ENCODE assay signal across 19 cellular contexts in the genomic region with DNA sequence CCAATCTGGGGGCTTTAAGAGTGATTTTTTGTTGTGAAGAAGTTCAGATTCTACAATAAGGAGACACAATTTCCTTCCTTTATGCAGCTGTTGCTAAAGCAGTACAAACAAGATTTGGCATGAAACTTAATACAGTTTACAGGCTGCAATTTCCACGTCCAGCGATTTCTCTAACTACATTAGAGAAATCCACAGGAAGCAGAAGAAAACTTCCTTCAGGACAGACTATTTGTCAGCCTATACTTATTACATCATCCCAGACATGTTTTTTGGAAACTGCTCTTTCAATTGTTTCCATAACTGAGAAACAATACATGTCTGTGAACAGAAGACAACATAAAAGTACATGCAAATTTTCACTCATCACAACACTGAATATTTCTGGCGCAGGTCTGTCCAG.
DNase-seq lines count a peak whose midpoint lies in the region; ATAC-seq and TF ChIP-seq lines count a peak whose summit lies in the region.
"Had no signal": no experiment of that assay in that cellular context is flagged by ENCODE, and none has a peak within 500 bp of the region (broad histone marks: within the 10 kb centered on the region; RNA-seq: fewer than 3 reads in every experiment).

No MANE protein-coding gene starts in this region.

- H3K27me3 ChIP-seq in heart right ventricle (no peaks in the 10 kb centered on the region), esophagus muscularis mucosa (no peaks in the 10 kb centered on the region), osteoblast (ENCODE audit: insufficient read depth, low read length) (no peaks in the 10 kb centered on the region), upper lobe of right lung (no peaks in the 10 kb centered on the region)

- DNase-seq in heart right ventricle (no peak), Right ventricle myocardium superior (no peak), esophagus muscularis mucosa (ENCODE audit: extremely low spot score) (no peak), osteoblast (ENCODE audit: insufficient read length, low spot score, missing footprints) (no peak), upper lobe of right lung (no peak), GM13976 (ENCODE audit: low spot score) (no peak), posterior vena cava (ENCODE audit: low spot score) (no peak)
- DNase-seq: activated gamma-delta T cell treated with Interleukin-2 at 50 U/mL for 16 hours, activated T-cell treated with anti-CD3 and anti-CD28 coated beads for 4 hours, amniotic stem cell, C1 segment of cervical spinal cord, foreskin melanocyte, GM23248, Karpas-422, left colon, NCI-H2107 had no signal

- H2AFZ ChIP-seq in osteoblast (ENCODE audit: low read length): peak overlapping the region; percentile 65
- H2AFZ ChIP-seq: GM23248 had no signal

- H3K27ac ChIP-seq in heart right ventricle (peak overlapping the region in 8 of 10 donors; percentile 8 to 80 (median 55)), esophagus muscularis mucosa (replicated peaks in 1 of 4) (peak overlapping the region in 3 of 4 donors; percentile 17 to 29 (median 24)), osteoblast (ENCODE audit: low read depth, low read length) (no peak overlapping the region), upper lobe of right lung (peak overlapping the region; percentile 38)
- H3K27ac ChIP-seq: GM23248, RWPE1 had no signal

- intact Hi-C loops in heart right ventricle (cut with DNase I): no loop called here
- intact Hi-C loops in Right ventricle myocardium superior (cut with DNase I): no loop called here
- intact Hi-C loops in esophagus muscularis mucosa (cut with DNase I): loop anchor here (5.0 kb wide), 1 partner anchor 65 kb away; no protein-coding TSS in a partner anchor
- intact Hi-C loops in upper lobe of right lung (cut with DNase I): no loop called here
- intact Hi-C loops in posterior vena cava (cut with DNase I): no loop called here

- H3K4me2 ChIP-seq in osteoblast (ENCODE audit: insufficient read depth, low read length): no peak overlapping the region

- in situ Hi-C loops in GM13976 (cut with MboI; ENCODE audit: low sequenced_read_pairs, unreplicated experiment): no loop called here

- H3K4me3 ChIP-seq in heart right ventricle (no peak overlapping the region), esophagus muscularis mucosa (no peak overlapping the region), osteoblast (ENCODE audit: insufficient read depth, low read length) (no peak overlapping the region), upper lobe of right lung (no peak overlapping the region)
- H3K4me3 ChIP-seq: GM23248, skin epidermis had no signal

- H3K79me2 ChIP-seq in osteoblast (ENCODE audit: insufficient read depth, low read length): no peaks in the 10 kb centered on the region

- peaks cover 4 to 74% (median 54%) of the 10 kb centered on the region in 9 donors for H3K4me1 ChIP-seq in heart right ventricle
- H3K4me1 ChIP-seq in esophagus muscularis mucosa: peaks cover 20 to 46% (median 34%) of the 10 kb centered on the region in 4 donors
- no peaks in the 10 kb centered on the region for H3K4me1 ChIP-seq in osteoblast (ENCODE audit: insufficient read depth, low read length)
- H3K4me1 ChIP-seq in upper lobe of right lung: peaks cover 23% of the 10 kb centered on the region

- TF ChIP-seq POLR2A in esophagus muscularis mucosa (IDR thresholded peaks at IDR 0.05; ENCODE audit: low read depth): no peak

- ATAC-seq in heart right ventricle (peak in 4 of 8 donors; percentile 19 to 36 (median 25)), Right ventricle myocardium superior (ENCODE audit: poor library complexity) (no peak), upper lobe of right lung (no peak), HG03135 (IDR thresholded peaks at IDR 0.05; ENCODE audit: unreplicated experiment) (no peak)
- ATAC-seq: left colon had no signal

- no peak for TF ChIP-seq EP300 in esophagus muscularis mucosa (IDR thresholded peaks at IDR 0.05)

- TF ChIP-seq CTCF in heart right ventricle (IDR thresholded peaks at IDR 0.05) (no peak), esophagus muscularis mucosa (IDR thresholded peaks at IDR 0.05) (no peak), osteoblast (IDR thresholded peaks at IDR 0.05; ENCODE audit: extremely low read depth, low read depth, low read length) (no peak), upper lobe of right lung (IDR thresholded peaks at IDR 0.05) (no peak), GM13976 (IDR thresholded peaks at IDR 0.05; ENCODE audit: borderline replicate concordance, control extremely low read depth, extremely low read depth, insufficient read depth, missing control alignments) (no peak)

- H3K9me3 ChIP-seq in heart right ventricle: no peaks in the 10 kb centered on the region
- no peaks in the 10 kb centered on the region for H3K9me3 ChIP-seq in esophagus muscularis mucosa
- H3K9me3 ChIP-seq in osteoblast (ENCODE audit: low read depth, low read length): no peaks in the 10 kb centered on the region
- H3K9me3 ChIP-seq in upper lobe of right lung: no peaks in the 10 kb centered on the region

- H3K36me3 ChIP-seq in heart right ventricle: peaks cover 0 to 16% (median 0%) of the 10 kb centered on the region in 9 donors
- peaks cover 0 to 14% (median 1%) of the 10 kb centered on the region in 4 donors for H3K36me3 ChIP-seq in esophagus muscularis mucosa
- no peaks in the 10 kb centered on the region for H3K36me3 ChIP-seq in osteoblast (ENCODE audit: insufficient read depth, low read length)
- no peaks in the 10 kb centered on the region for H3K36me3 ChIP-seq in upper lobe of right lung

- no peaks in the 10 kb centered on the region for H4K20me1 ChIP-seq in osteoblast (ENCODE audit: insufficient read depth, low read length)

- WGBS in heart right ventricle, 2 donors: 44 to 55% methylated on average over 3 of the region's 3 CpGs
- 54% methylated on average over 3 of the region's 3 CpGs for WGBS in esophagus muscularis mucosa
